18 cellular contexts compared by ENCODE assay signal in genomic region chrX:42531431-42531830, GRCh38.
A peak's percentile ranks its signal among the peaks of the same experiment; 100 is the strongest.
DNase-seq lines count a peak whose midpoint lies in the region; ATAC-seq and TF ChIP-seq lines count a peak whose summit lies in the region.
"Had no signal": no experiment of that assay in that cellular context is flagged by ENCODE, and none has a peak within 500 bp of the region (broad histone marks: within the 10 kb centered on the region; RNA-seq: fewer than 3 reads in every experiment).

No MANE protein-coding gene starts in this region.

- POLR2A ChIA-PET in T-cell (lab: Charles Lee), result interaction anchor here in 1 of 2 donors (0.7 kb wide), 1 partner anchor 1731 kb away, joined by 4 read pairs; no protein-coding TSS in a partner anchor

- CTCF ChIA-PET in T-cell (lab: Charles Lee), result no interaction called here

- H3K27ac Mint-ChIP-seq in T-helper 2 cell treated with Interferon-gamma antibody and Interleukin-4, amounts not matched to agents 5 μg/mL and 100 μg/mL, for 36 hours, result no peak overlapping the region
- H3K27ac Mint-ChIP-seq in T-cell (peak overlapping the region; percentile 3 to 51), endothelial cell (ENCODE audit: unreplicated experiment) (peak overlapping the region; percentile 18)
- H3K27ac Mint-ChIP-seq in stimulated activated effector memory CD8-positive, alpha-beta T cell treated with anti-CD3 and anti-CD28 coated beads, Interleukin-12 subunit alpha, Interleukin-12 subunit beta, amount 100 ng/mL, for 72 hours, result peak overlapping the region; percentile 29
- H3K27ac Mint-ChIP-seq: GM23338 had no signal

- peak in 1 of 4 experiments; percentile 57 for ATAC-seq in T-cell (replicated peaks in 1 of 4)
- no peak for ATAC-seq in stimulated activated effector memory CD8-positive, alpha-beta T cell treated with anti-CD3 and anti-CD28 coated beads, Interleukin-12 subunit alpha, Interleukin-12 subunit beta, amount 100 ng/mL, for 72 hours
- ATAC-seq in GM19395 (IDR thresholded peaks at IDR 0.05; ENCODE audit: unreplicated experiment), result no peak
- ATAC-seq: GM12878, GM23338 had no signal

- peak in 3 of 5 experiments; percentile 3 to 61 (median 22) for DNase-seq in T-helper 2 cell
- no peak for DNase-seq in T-helper 2 cell treated with Interferon-gamma antibody and Interleukin-4, amounts not matched to agents 5 μg/mL and 100 μg/mL, for 36 hours (ENCODE audit: low spot score)
- DNase-seq in T-cell, result peak in 3 of 34 experiments; percentile 1 to 2 (median 1)
- no peak for DNase-seq in endothelial cell (ENCODE audit: low spot score)
- no peak for DNase-seq in stimulated activated effector memory CD8-positive, alpha-beta T cell treated with anti-CD3 and anti-CD28 coated beads, Interleukin-12 subunit alpha, Interleukin-12 subunit beta, amount 100 ng/mL, for 72 hours (ENCODE audit: low spot score in 2 of 2)
- DNase-seq in foreskin melanocyte, result no peak
- no peak for DNase-seq in SIG-M5 treated with dmso at 0.1 percent for 504 hours (lab: John Stamatoyannopoulos, UW; ENCODE audit: unreplicated experiment)
- DNase-seq: AML-193, DMS153, KBM-7, NCI-H1436 treated with DMSO at 0.1 percent for 48 hours, NCI-H2081, NCI-H345, NCI-H526 treated with DMSO at 0.1 percent for 48 hours, PC-9 had no signal

- H3K27me3 Mint-ChIP-seq in T-helper 2 cell treated with Interferon-gamma antibody and Interleukin-4, amounts not matched to agents 5 μg/mL and 100 μg/mL, for 36 hours (ENCODE audit: low read depth), result no peaks in the 10 kb centered on the region
- H3K27me3 Mint-ChIP-seq in T-cell (peaks cover 0 to 10% of the 10 kb centered on the region in 2 donors), endothelial cell (ENCODE audit: unreplicated experiment) (no peaks in the 10 kb centered on the region)

- H3K36me3 Mint-ChIP-seq in T-helper 2 cell treated with Interferon-gamma antibody and Interleukin-4, amounts not matched to agents 5 μg/mL and 100 μg/mL, for 36 hours (ENCODE audit: low read depth), result no peaks in the 10 kb centered on the region
- no peaks in the 10 kb centered on the region for H3K36me3 Mint-ChIP-seq in T-cell
- H3K36me3 Mint-ChIP-seq in endothelial cell (ENCODE audit: low read depth, unreplicated experiment), result no peaks in the 10 kb centered on the region
- no peaks in the 10 kb centered on the region for H3K36me3 Mint-ChIP-seq in stimulated activated effector memory CD8-positive, alpha-beta T cell treated with anti-CD3 and anti-CD28 coated beads, Interleukin-12 subunit alpha, Interleukin-12 subunit beta, amount 100 ng/mL, for 72 hours

- H3K4me3 Mint-ChIP-seq in T-helper 2 cell treated with Interferon-gamma antibody and Interleukin-4, amounts not matched to agents 5 μg/mL and 100 μg/mL, for 36 hours, result no peak overlapping the region
- H3K4me3 Mint-ChIP-seq in T-cell, result no peak overlapping the region
- H3K4me3 Mint-ChIP-seq in endothelial cell (ENCODE audit: unreplicated experiment), result no peak overlapping the region
- H3K4me3 Mint-ChIP-seq in stimulated activated effector memory CD8-positive, alpha-beta T cell treated with anti-CD3 and anti-CD28 coated beads, Interleukin-12 subunit alpha, Interleukin-12 subunit beta, amount 100 ng/mL, for 72 hours, result no peak overlapping the region
- H3K4me3 Mint-ChIP-seq: GM23338 had no signal

- TF ChIP-seq CTCF in endothelial cell (IDR thresholded peaks at IDR 0.05; ENCODE audit: unreplicated experiment), result no peak

- H3K9me3 Mint-ChIP-seq in T-helper 2 cell treated with Interferon-gamma antibody and Interleukin-4, amounts not matched to agents 5 μg/mL and 100 μg/mL, for 36 hours, result no peaks in the 10 kb centered on the region
- H3K9me3 Mint-ChIP-seq in T-cell (peaks cover 0 to 6% (median 2%) of the 10 kb centered on the region in 3 donors), endothelial cell (ENCODE audit: unreplicated experiment) (no peaks in the 10 kb centered on the region)
- peaks cover 7% of the 10 kb centered on the region for H3K9me3 Mint-ChIP-seq in stimulated activated effector memory CD8-positive, alpha-beta T cell treated with anti-CD3 and anti-CD28 coated beads, Interleukin-12 subunit alpha, Interleukin-12 subunit beta, amount 100 ng/mL, for 72 hours
- H3K9me3 Mint-ChIP-seq: GM23338 had no signal

- H3K4me1 Mint-ChIP-seq in T-helper 2 cell treated with Interferon-gamma antibody and Interleukin-4, amounts not matched to agents 5 μg/mL and 100 μg/mL, for 36 hours (ENCODE audit: low read depth), result no peaks in the 10 kb centered on the region
- H3K4me1 Mint-ChIP-seq in T-cell (peaks cover 0 to 35% (median 16%) of the 10 kb centered on the region in 3 donors), endothelial cell (ENCODE audit: unreplicated experiment) (peaks cover 10% of the 10 kb centered on the region)
- no peaks in the 10 kb centered on the region for H3K4me1 Mint-ChIP-seq in stimulated activated effector memory CD8-positive, alpha-beta T cell treated with anti-CD3 and anti-CD28 coated beads, Interleukin-12 subunit alpha, Interleukin-12 subunit beta, amount 100 ng/mL, for 72 hours
- H3K4me1 Mint-ChIP-seq: GM23338 had no signal

Comparison
In these comparisons a context has a peak if more than half of its experiments do, and no peak if none do; other contexts are left out.
1. DNase-seq: peak in T-helper 2 cell (3 of 5); none in T-helper 2 cell treated with Interferon-gamma antibody and Interleukin-4, amounts not matched to agents 5 μg/mL and 100 μg/mL, for 36 hours (single experiment), endothelial cell (single experiment), stimulated activated effector memory CD8-positive, alpha-beta T cell treated with anti-CD3 and anti-CD28 coated beads, Interleukin-12 subunit alpha, Interleukin-12 subunit beta, amount 100 ng/mL, for 72 hours (0 of 2), foreskin melanocyte (single experiment) and SIG-M5 treated with dmso at 0.1 percent for 504 hours (single experiment).